Comparison of ENCODE assay signal across 18 cellular contexts in genomic region chr15:68082735-68083134, GRCh38. TPM values are rescaled to one million over a fixed set of nuclear protein-coding genes. Genes with fewer than 3 reads are reported as not detected.
DNase-seq lines count a peak whose midpoint lies in the region; ATAC-seq, FAIRE-seq and TF ChIP-seq lines count a peak whose summit lies in the region.
"Had no signal": no experiment of that assay in that cellular context is flagged by ENCODE, and none has a peak within 500 bp of the region (broad histone marks: within the 10 kb centered on the region; RNA-seq: fewer than 3 reads in every experiment).

No MANE protein-coding gene starts in this region.

- no peaks in the 10 kb centered on the region for H3K27me3 Mint-ChIP-seq in stimulated activated naive CD8-positive, alpha-beta T cell treated with anti-CD3 and anti-CD28 coated beads, Interleukin-15, Interleukin-2, amounts not matched to agents 100 ng/mL and 50 ng/mL, for 24 hours
- H3K27me3 Mint-ChIP-seq in activated naive CD8-positive, alpha-beta T cell treated with anti-CD3 and anti-CD28 coated beads, Interleukin-2, amount 50 U/mL, for 24 hours, result no peaks in the 10 kb centered on the region
- no peaks in the 10 kb centered on the region for H3K27me3 Mint-ChIP-seq in memory B cell

- no peak for DNase-seq in stimulated activated naive CD8-positive, alpha-beta T cell treated with anti-CD3 and anti-CD28 coated beads, Interleukin-15, Interleukin-2, amounts not matched to agents 100 U/mL and 50 U/mL, for 24 hours
- no peak for DNase-seq in activated naive CD8-positive, alpha-beta T cell treated with anti-CD3 and anti-CD28 coated beads, Interleukin-2, amount 50 U/mL, for 24 hours
- DNase-seq in memory B cell (ENCODE audit: low spot score in 2 of 2), result no peak
- no peak for DNase-seq in small intestine
- DNase-seq in thyroid gland, result no peak
- no peak for DNase-seq in iPS-NIHi11 (ENCODE audit: low spot score)
- no peak for DNase-seq in aorta
- DNase-seq: DMS 273 treated with DMSO at 0.1 percent for 48 hours, DND-41, NCI-H1092 treated with DMSO at 0.1 percent for 48 hours, NCI-H2081 treated with DMSO at 0.1 percent for 48 hours, NCI-H446 treated with DMSO at 0.1 percent for 48 hours, SJCRH30 had no signal

- no peak for ATAC-seq in stimulated activated naive CD8-positive, alpha-beta T cell treated with anti-CD3 and anti-CD28 coated beads, Interleukin-15, Interleukin-2, amounts not matched to agents 100 U/mL and 50 U/mL, for 24 hours
- ATAC-seq in activated naive CD8-positive, alpha-beta T cell treated with anti-CD3 and anti-CD28 coated beads, Interleukin-2, amount 50 U/mL, for 24 hours, result no peak
- ATAC-seq in memory B cell (ENCODE audit: low read depth) (no peak), aorta (ENCODE audit: low FRiP score) (no peak)
- ATAC-seq: Panc1 had no signal

- H3K27me3 ChIP-seq in small intestine (ENCODE audit: control insufficient read depth in 2 of 2, insufficient read depth in 2 of 2, low read length in 2 of 2) (no peaks in the 10 kb centered on the region), thyroid gland (no peaks in the 10 kb centered on the region), aorta (ENCODE audit: control insufficient read depth in 1 of 2, insufficient read depth in 2 of 2, low read length in 1 of 2) (no peaks in the 10 kb centered on the region)
- H3K27me3 ChIP-seq: BLaER1, SJCRH30 had no signal

- H3K27ac ChIP-seq in small intestine (ENCODE audit: low read depth in 1 of 2, low read length in 1 of 2), result no peak overlapping the region
- H3K27ac ChIP-seq in thyroid gland, result no peak overlapping the region
- no peak overlapping the region for H3K27ac ChIP-seq in aorta (ENCODE audit: low read depth in 1 of 2, low read length in 2 of 2)
- H3K27ac ChIP-seq: BLaER1, SJCRH30 had no signal

- H3K27ac Mint-ChIP-seq in stimulated activated naive CD8-positive, alpha-beta T cell treated with anti-CD3 and anti-CD28 coated beads, Interleukin-15, Interleukin-2, amounts not matched to agents 100 ng/mL and 50 ng/mL, for 24 hours, result peak overlapping the region; percentile 46
- H3K27ac Mint-ChIP-seq in activated naive CD8-positive, alpha-beta T cell treated with anti-CD3 and anti-CD28 coated beads, Interleukin-2, amount 50 U/mL, for 24 hours, result peak overlapping the region; percentile 5
- peak overlapping the region; percentile 65 for H3K27ac Mint-ChIP-seq in memory B cell

- WGBS in small intestine, 3 donors, result 53 to 65% (median 54%) methylated on average over 3 of the region's 3 CpGs
- WGBS in thyroid gland, 2 donors, result 74 to 78% methylated on average over 3 of the region's 3 CpGs
- WGBS in aorta, 2 donors, result 40 to 49% methylated on average over 3 of the region's 3 CpGs

- H3K9me3 Mint-ChIP-seq in stimulated activated naive CD8-positive, alpha-beta T cell treated with anti-CD3 and anti-CD28 coated beads, Interleukin-15, Interleukin-2, amounts not matched to agents 100 ng/mL and 50 ng/mL, for 24 hours, result no peaks in the 10 kb centered on the region
- H3K9me3 Mint-ChIP-seq in activated naive CD8-positive, alpha-beta T cell treated with anti-CD3 and anti-CD28 coated beads, Interleukin-2, amount 50 U/mL, for 24 hours, result no peaks in the 10 kb centered on the region
- H3K9me3 Mint-ChIP-seq in memory B cell, result no peaks in the 10 kb centered on the region

- peaks cover 78% of the 10 kb centered on the region for H3K4me1 Mint-ChIP-seq in stimulated activated naive CD8-positive, alpha-beta T cell treated with anti-CD3 and anti-CD28 coated beads, Interleukin-15, Interleukin-2, amounts not matched to agents 100 ng/mL and 50 ng/mL, for 24 hours (ENCODE audit: low read depth)
- H3K4me1 Mint-ChIP-seq in activated naive CD8-positive, alpha-beta T cell treated with anti-CD3 and anti-CD28 coated beads, Interleukin-2, amount 50 U/mL, for 24 hours, result peaks cover 65% of the 10 kb centered on the region
- peaks cover 43% of the 10 kb centered on the region for H3K4me1 Mint-ChIP-seq in memory B cell

- no peak for TF ChIP-seq CTCF in thyroid gland (IDR thresholded peaks at IDR 0.05)

- H3K9me3 ChIP-seq in small intestine (ENCODE audit: control insufficient read depth, low read depth), result no peaks in the 10 kb centered on the region
- no peaks in the 10 kb centered on the region for H3K9me3 ChIP-seq in thyroid gland
- no peaks in the 10 kb centered on the region for H3K9me3 ChIP-seq in aorta (ENCODE audit: control insufficient read depth, low read length)
- H3K9me3 ChIP-seq: BLaER1, HAP-1 had no signal

- no peak for FAIRE-seq in small intestine (lab: Jason Lieb, UNC)
- FAIRE-seq: A204.1 had no signal

- H3K36me3 Mint-ChIP-seq in stimulated activated naive CD8-positive, alpha-beta T cell treated with anti-CD3 and anti-CD28 coated beads, Interleukin-15, Interleukin-2, amounts not matched to agents 100 ng/mL and 50 ng/mL, for 24 hours (ENCODE audit: low read depth), result peaks cover 11% of the 10 kb centered on the region
- peaks cover 6% of the 10 kb centered on the region for H3K36me3 Mint-ChIP-seq in activated naive CD8-positive, alpha-beta T cell treated with anti-CD3 and anti-CD28 coated beads, Interleukin-2, amount 50 U/mL, for 24 hours (ENCODE audit: low read depth)
- peaks cover 5% of the 10 kb centered on the region for H3K36me3 Mint-ChIP-seq in memory B cell

- intact Hi-C loops in thyroid gland (cut with DNase I), result no loop called here
- intact Hi-C loops in aorta (cut with DNase I), result no loop called here

- H3K4me1 ChIP-seq in small intestine (ENCODE audit: control insufficient read depth in 2 of 2, insufficient read depth in 1 of 2, low read depth in 1 of 2, low read length in 1 of 2) (peaks cover 8 to 10% of the 10 kb centered on the region in 2 donors), thyroid gland (peaks cover 29% of the 10 kb centered on the region in 2 donors), aorta (ENCODE audit: control insufficient read depth in 1 of 2, insufficient read depth in 2 of 2, low read length in 2 of 2) (peaks cover 0 to 10% of the 10 kb centered on the region in 2 donors)
- H3K4me1 ChIP-seq: SJCRH30 had no signal

- no peak overlapping the region for H3K4me3 Mint-ChIP-seq in stimulated activated naive CD8-positive, alpha-beta T cell treated with anti-CD3 and anti-CD28 coated beads, Interleukin-15, Interleukin-2, amounts not matched to agents 100 ng/mL and 50 ng/mL, for 24 hours
- H3K4me3 Mint-ChIP-seq in activated naive CD8-positive, alpha-beta T cell treated with anti-CD3 and anti-CD28 coated beads, Interleukin-2, amount 50 U/mL, for 24 hours, result no peak overlapping the region
- no peak overlapping the region for H3K4me3 Mint-ChIP-seq in memory B cell

- no peak for TF ChIP-seq POLR2A in thyroid gland (IDR thresholded peaks at IDR 0.05)

- H3K4me3 ChIP-seq in small intestine (ENCODE audit: low read depth in 1 of 2, low read length in 2 of 2), result no peak overlapping the region
- no peak overlapping the region for H3K4me3 ChIP-seq in thyroid gland (replicated peaks in 1 of 3)
- H3K4me3 ChIP-seq in aorta (ENCODE audit: low read length in 2 of 2), result no peak overlapping the region
- H3K4me3 ChIP-seq: BLaER1, HAP-1, SJCRH30 had no signal

- peaks cover 0 to 4% of the 10 kb centered on the region in 2 donors for H3K36me3 ChIP-seq in small intestine (ENCODE audit: control insufficient read depth in 2 of 2, insufficient read depth in 2 of 2, low read length in 2 of 2)
- no peaks in the 10 kb centered on the region for H3K36me3 ChIP-seq in thyroid gland
- H3K36me3 ChIP-seq in aorta (ENCODE audit: control insufficient read depth in 1 of 2, insufficient read depth in 2 of 2, low read length in 1 of 2), result no peaks in the 10 kb centered on the region

RNA-seq across cellular contexts. Expression of gene PIAS1, which starts 28.6 kb away (rescaled TPM):
- polyA plus RNA-seq in small intestine (10 to 100 TPM in 2 of 3 donors, 1 to 10 TPM in 1; 9.0 to 22.1 (median 17.8) TPM), aorta (10 to 100 TPM in 1 of 2 donors, 1 to 10 TPM in 1; 7.0 to 13.4 TPM)
- total RNA-seq in thyroid gland (100 to 1,000 TPM in 2 of 4 donors, 10 to 100 TPM in 2; 91.6 to 202 (median 111) TPM), aorta (10 to 100 TPM; 43.6 to 62.9 TPM)

Comparison
In these comparisons a context has a peak if more than half of its experiments do, and no peak if none do; other contexts are left out.
1. H3K27ac Mint-ChIP-seq: peak in every context shown above with its lines; median percentile 65 in memory B cell; 46 in stimulated activated naive CD8-positive, alpha-beta T cell treated with anti-CD3 and anti-CD28 coated beads, Interleukin-15, Interleukin-2, amounts not matched to agents 100 ng/mL and 50 ng/mL, for 24 hours; 5 in activated naive CD8-positive, alpha-beta T cell treated with anti-CD3 and anti-CD28 coated beads, Interleukin-2, amount 50 U/mL, for 24 hours.